Comparison of ENCODE assay signal across 1 cellular context in genomic region chr20:17643531-17644188, GRCh38.
TF ChIP-seq lines count a peak whose summit lies in the region.

No MANE protein-coding gene starts in this region.

TF ChIP-seq in GM23338, 12 proteins besides CTCF, POLR2A, EP300 and RAD21:
- TF ChIP-seq, protein P1, sequence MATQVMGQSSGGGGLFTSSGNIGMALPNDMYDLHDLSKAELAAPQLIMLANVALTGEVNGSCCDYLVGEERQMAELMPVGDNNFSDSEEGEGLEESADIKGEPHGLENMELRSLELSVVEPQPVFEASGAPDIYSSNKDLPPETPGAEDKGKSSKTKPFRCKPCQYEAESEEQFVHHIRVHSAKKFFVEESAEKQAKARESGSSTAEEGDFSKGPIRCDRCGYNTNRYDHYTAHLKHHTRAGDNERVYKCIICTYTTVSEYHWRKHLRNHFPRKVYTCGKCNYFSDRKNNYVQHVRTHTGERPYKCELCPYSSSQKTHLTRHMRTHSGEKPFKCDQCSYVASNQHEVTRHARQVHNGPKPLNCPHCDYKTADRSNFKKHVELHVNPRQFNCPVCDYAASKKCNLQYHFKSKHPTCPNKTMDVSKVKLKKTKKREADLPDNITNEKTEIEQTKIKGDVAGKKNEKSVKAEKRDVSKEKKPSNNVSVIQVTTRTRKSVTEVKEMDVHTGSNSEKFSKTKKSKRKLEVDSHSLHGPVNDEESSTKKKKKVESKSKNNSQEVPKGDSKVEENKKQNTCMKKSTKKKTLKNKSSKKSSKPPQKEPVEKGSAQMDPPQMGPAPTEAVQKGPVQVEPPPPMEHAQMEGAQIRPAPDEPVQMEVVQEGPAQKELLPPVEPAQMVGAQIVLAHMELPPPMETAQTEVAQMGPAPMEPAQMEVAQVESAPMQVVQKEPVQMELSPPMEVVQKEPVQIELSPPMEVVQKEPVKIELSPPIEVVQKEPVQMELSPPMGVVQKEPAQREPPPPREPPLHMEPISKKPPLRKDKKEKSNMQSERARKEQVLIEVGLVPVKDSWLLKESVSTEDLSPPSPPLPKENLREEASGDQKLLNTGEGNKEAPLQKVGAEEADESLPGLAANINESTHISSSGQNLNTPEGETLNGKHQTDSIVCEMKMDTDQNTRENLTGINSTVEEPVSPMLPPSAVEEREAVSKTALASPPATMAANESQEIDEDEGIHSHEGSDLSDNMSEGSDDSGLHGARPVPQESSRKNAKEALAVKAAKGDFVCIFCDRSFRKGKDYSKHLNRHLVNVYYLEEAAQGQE (IDR thresholded peaks at IDR 0.05; ENCODE audit: unreplicated experiment), result no peak
- no peak for TF ChIP-seq EZH2 (IDR thresholded peaks at IDR 0.05; ENCODE audit: low read depth, unreplicated experiment)
- TF ChIP-seq CREB1 (CRISPR knock-in tag; IDR thresholded peaks at IDR 0.05; ENCODE audit: low read depth), result no peak
- no peak for TF ChIP-seq EZH2phosphoT487 (IDR thresholded peaks at IDR 0.05; ENCODE audit: unreplicated experiment)
- no peak for TF ChIP-seq POLR2AphosphoS5 (IDR thresholded peaks at IDR 0.05; ENCODE audit: low read depth)
- TF ChIP-seq NANOG (IDR thresholded peaks at IDR 0.05; ENCODE audit: borderline replicate concordance), result no peak
- TF ChIP-seq JUNB (IDR thresholded peaks at IDR 0.05; ENCODE audit: unreplicated experiment), result no peak
- TF ChIP-seq ETS1 (IDR thresholded peaks at IDR 0.05), result no peak
- TF ChIP-seq STAT1 (IDR thresholded peaks at IDR 0.05; ENCODE audit: unreplicated experiment), result no peak
- no peak for TF ChIP-seq ZNF114 (CRISPR knock-in tag; IDR thresholded peaks at IDR 0.05)
- TF ChIP-seq ZNF331 (CRISPR knock-in tag; IDR thresholded peaks at IDR 0.05; ENCODE audit: low read depth), result no peak
- no peak for TF ChIP-seq ZNF462 (CRISPR knock-in tag; IDR thresholded peaks at IDR 0.05)
